Comparison of ENCODE assay signal across 10 cellular contexts in the genomic region with DNA sequence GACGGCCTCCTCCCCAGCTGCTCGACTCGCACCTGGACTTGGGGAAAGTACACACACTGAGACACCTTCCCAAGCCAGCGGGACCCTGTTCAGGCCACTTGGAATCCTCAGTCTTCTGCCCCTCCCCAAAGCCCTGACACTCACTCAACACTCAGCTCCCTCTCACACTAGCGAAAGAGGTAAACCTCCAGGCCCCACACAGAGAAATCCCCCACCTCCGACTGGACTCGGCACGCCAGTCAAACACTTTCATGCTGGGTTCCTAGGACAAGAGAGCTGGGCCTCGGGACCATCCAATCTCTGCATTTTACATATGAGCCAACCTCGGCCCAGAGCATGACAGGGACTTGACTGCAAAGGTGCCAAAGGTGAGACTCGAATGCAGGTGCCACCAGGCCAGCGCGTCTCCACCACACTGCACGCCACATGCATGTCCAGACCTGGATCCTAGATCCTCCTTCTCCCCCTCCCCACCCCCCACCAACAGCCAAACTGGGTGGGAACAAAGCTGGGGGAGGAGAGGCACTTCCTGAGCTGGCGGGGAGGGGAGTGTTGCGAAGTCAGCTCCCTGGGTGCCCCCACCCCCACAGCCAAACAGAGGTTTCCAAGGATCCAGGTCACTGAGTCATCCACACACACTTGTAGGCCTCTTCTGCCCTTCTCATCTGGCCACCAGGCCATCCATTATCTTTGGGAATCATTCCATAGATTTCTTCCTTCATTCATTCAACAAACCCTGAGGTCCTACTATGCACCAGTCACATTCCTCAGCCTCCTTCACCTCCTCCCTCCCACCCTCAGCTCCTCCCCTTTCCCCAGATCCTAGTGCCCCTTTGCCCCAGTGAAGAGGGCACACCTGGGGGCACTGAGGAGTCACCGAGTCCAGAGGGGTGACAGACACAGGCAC. TPM values are rescaled to one million over a fixed set of nuclear protein-coding genes. Genes with fewer than 3 reads are reported as not detected.
A peak's percentile ranks its signal among the peaks of the same experiment; 100 is the strongest.
DNase-seq lines count a peak whose midpoint lies in the region; ATAC-seq, FAIRE-seq and TF ChIP-seq lines count a peak whose summit lies in the region.
"Had no signal": no experiment of that assay in that cellular context is flagged by ENCODE, and none has a peak within 500 bp of the region (broad histone marks: within the 10 kb centered on the region; RNA-seq: fewer than 3 reads in every experiment).

No MANE protein-coding gene starts in this region.

- H3K36me3 ChIP-seq in kidney (ENCODE audit: control insufficient read depth in 1 of 2, insufficient read depth in 2 of 2, low read length in 2 of 2) (no peaks in the 10 kb centered on the region), adrenal gland (replicated peaks in 1 of 2) (no peaks in the 10 kb centered on the region)
- H3K36me3 ChIP-seq: ascending aorta had no signal

- intact Hi-C loops in kidney (cut with DNase I) (no loop called here), adrenal gland (cut with DNase I) (no loop called here)

- H3K27me3 Mint-ChIP-seq in activated naive CD4-positive, alpha-beta T cell treated with anti-CD3 and anti-CD28 coated beads, Interleukin-2, amount 50 U/mL, for 24 hours, result no peaks in the 10 kb centered on the region
- no peaks in the 10 kb centered on the region for H3K27me3 Mint-ChIP-seq in neural crest cell (ENCODE audit: low read depth)

- no peaks in the 10 kb centered on the region for H3K9me3 Mint-ChIP-seq in activated naive CD4-positive, alpha-beta T cell treated with anti-CD3 and anti-CD28 coated beads, Interleukin-2, amount 50 U/mL, for 24 hours
- H3K9me3 Mint-ChIP-seq in neural crest cell, result peaks cover 7% of the 10 kb centered on the region

- peak overlapping the region; percentile 96 for H3K27ac Mint-ChIP-seq in activated naive CD4-positive, alpha-beta T cell treated with anti-CD3 and anti-CD28 coated beads, Interleukin-2, amount 50 U/mL, for 24 hours
- H3K27ac Mint-ChIP-seq in neural crest cell (ENCODE audit: unreplicated experiment), result peak overlapping the region; percentile 88

- ATAC-seq in HG02885 (IDR thresholded peaks at IDR 0.05; ENCODE audit: poor library complexity, unreplicated experiment) (peak; percentile 46), GM19463 (IDR thresholded peaks at IDR 0.05; ENCODE audit: unreplicated experiment) (no peak), HG03108 (IDR thresholded peaks at IDR 0.05; ENCODE audit: unreplicated experiment) (no peak)
- ATAC-seq: PC-3 had no signal

- no peaks in the 10 kb centered on the region for H3K4me1 ChIP-seq in kidney (ENCODE audit: control insufficient read depth in 1 of 2, insufficient read depth in 1 of 2, low read depth in 1 of 2, low read length in 2 of 2)
- no peaks in the 10 kb centered on the region for H3K4me1 ChIP-seq in adrenal gland (replicated peaks in 1 of 2)
- H3K4me1 ChIP-seq: ascending aorta had no signal

- H3K4me3 ChIP-seq in kidney (ENCODE audit: low read length in 2 of 2), result no peak overlapping the region
- no peak overlapping the region for H3K4me3 ChIP-seq in adrenal gland
- H3K4me3 ChIP-seq: ascending aorta had no signal

- WGBS in adrenal gland, 4 donors, result 82 to 89% (median 87%) methylated on average over 16 to 17 of the region's 17 CpGs

- no peaks in the 10 kb centered on the region for H3K27me3 ChIP-seq in adrenal gland
- H3K27me3 ChIP-seq: ascending aorta had no signal

- no peaks in the 10 kb centered on the region for H3K9me3 ChIP-seq in kidney (ENCODE audit: control insufficient read depth in 1 of 2, low read length in 2 of 2)
- no peaks in the 10 kb centered on the region for H3K9me3 ChIP-seq in adrenal gland (replicated peaks in 1 of 3)
- H3K9me3 ChIP-seq: ascending aorta had no signal

- H3K27ac ChIP-seq in kidney (ENCODE audit: low read depth in 2 of 2, low read length in 2 of 2) (no peak overlapping the region), adrenal gland (no peak overlapping the region)
- H3K27ac ChIP-seq: ascending aorta had no signal

- DNase-seq in ELR (ENCODE audit: low read depth) (peak; percentile 10), neural crest cell (ENCODE audit: low read depth, low spot score) (no peak), kidney (no peak), adrenal gland (no peak)
- DNase-seq: PC-3 had no signal

- peaks cover 47% of the 10 kb centered on the region for H3K4me1 Mint-ChIP-seq in activated naive CD4-positive, alpha-beta T cell treated with anti-CD3 and anti-CD28 coated beads, Interleukin-2, amount 50 U/mL, for 24 hours
- H3K4me1 Mint-ChIP-seq in neural crest cell, result peaks cover 3% of the 10 kb centered on the region

- no peak overlapping the region for H3K9ac ChIP-seq in kidney (ENCODE audit: low read length in 2 of 2)

- H3K36me3 Mint-ChIP-seq in activated naive CD4-positive, alpha-beta T cell treated with anti-CD3 and anti-CD28 coated beads, Interleukin-2, amount 50 U/mL, for 24 hours, result peaks cover 3% of the 10 kb centered on the region
- no peaks in the 10 kb centered on the region for H3K36me3 Mint-ChIP-seq in neural crest cell (ENCODE audit: low read depth)

- peak overlapping the region; percentile 89 for H3K4me3 Mint-ChIP-seq in activated naive CD4-positive, alpha-beta T cell treated with anti-CD3 and anti-CD28 coated beads, Interleukin-2, amount 50 U/mL, for 24 hours
- H3K4me3 Mint-ChIP-seq in neural crest cell, result no peak overlapping the region

- no peak for FAIRE-seq in kidney (lab: Jason Lieb, UNC)

- TF ChIP-seq POLR2A in adrenal gland (IDR thresholded peaks at IDR 0.05), result no peak

- no peak for TF ChIP-seq CTCF in neural crest cell (conservative IDR thresholded peaks at IDR 0.05)
- TF ChIP-seq CTCF in kidney (IDR thresholded peaks at IDR 0.05; ENCODE audit: borderline replicate concordance, extremely low read depth, insufficient read depth), result no peak
- TF ChIP-seq CTCF in adrenal gland (IDR thresholded peaks at IDR 0.05), result no peak

RNA-seq across cellular contexts. Expression of gene CD5, which starts 10.7 kb away (rescaled TPM):
- total RNA-seq in neural crest cell, result not detected in 2 replicates
- 2.9 TPM for total RNA-seq in kidney
- polyA plus RNA-seq in kidney (ENCODE audit: insufficient read depth, low read depth, low replicate concordance), result 0.26 TPM
- 10 to 100 TPM in 1 of 8 donors, 1 to 10 TPM in 1, under 1 TPM in 6; 0.12 to 14.4 (median 0.81) TPM for total RNA-seq in adrenal gland
- polyA plus RNA-seq in adrenal gland, result under 1 TPM; 0.18 to 0.48 (median 0.20) TPM
